Comparison of ENCODE assay signal across 8 cellular contexts in genomic region chr2:32061973-32062861, GRCh38. TPM values are rescaled to one million over a fixed set of nuclear protein-coding genes. Genes with fewer than 3 reads are reported as not detected.
DNase-seq lines count a peak whose midpoint lies in the region; ATAC-seq and TF ChIP-seq lines count a peak whose summit lies in the region.

No MANE protein-coding gene starts in this region.

- no peaks in the 10 kb centered on the region for H3K36me3 ChIP-seq in CD8-positive, alpha-beta T cell (ENCODE audit: insufficient read depth, low read length)
- no peaks in the 10 kb centered on the region for H3K36me3 ChIP-seq in colonic mucosa
- H3K36me3 ChIP-seq in right lobe of liver: no peaks in the 10 kb centered on the region
- H3K36me3 ChIP-seq in suprapubic skin: no peaks in the 10 kb centered on the region

- H3K4me1 Mint-ChIP-seq in CD8-positive, alpha-beta T cell (ENCODE audit: low read depth): peaks cover 33% of the 10 kb centered on the region

- TF ChIP-seq EP300 in suprapubic skin (IDR thresholded peaks at IDR 0.05): no peak

- no peak for TF ChIP-seq POLR2A in right lobe of liver (IDR thresholded peaks at IDR 0.05)
- TF ChIP-seq POLR2A in suprapubic skin (IDR thresholded peaks at IDR 0.05): no peak

- peak overlapping the region; percentile 98 for H3K4me3 ChIP-seq in CD8-positive, alpha-beta T cell (ENCODE audit: low read depth, low read length)
- peak overlapping the region; percentile 68 for H3K4me3 ChIP-seq in HFF-Myc (replicated peaks; ENCODE audit: low read depth, low read length)
- peak overlapping the region; percentile 89 for H3K4me3 ChIP-seq in colonic mucosa
- H3K4me3 ChIP-seq in right lobe of liver: peak overlapping the region; percentile 87 to 92 (median 91)
- peak overlapping the region; percentile 92 for H3K4me3 ChIP-seq in suprapubic skin

- H3K4me1 ChIP-seq in CD8-positive, alpha-beta T cell (ENCODE audit: insufficient read depth, low read length): peaks cover 19% of the 10 kb centered on the region
- H3K4me1 ChIP-seq in colonic mucosa: no peaks in the 10 kb centered on the region
- H3K4me1 ChIP-seq in right lobe of liver: peaks cover 0 to 14% (median 2%) of the 10 kb centered on the region in 4 donors
- H3K4me1 ChIP-seq in suprapubic skin: peaks cover 27% of the 10 kb centered on the region

- H3K36me3 Mint-ChIP-seq in CD8-positive, alpha-beta T cell: peaks cover 14% of the 10 kb centered on the region

- ATAC-seq in CD8-positive, alpha-beta T cell: no peak
- peak in 3 of 4 donors; percentile 4 to 30 (median 23) for ATAC-seq in right lobe of liver
- no peak for ATAC-seq in GM21717 (IDR thresholded peaks at IDR 0.05; ENCODE audit: unreplicated experiment)

- intact Hi-C loops in CD8-positive, alpha-beta T cell (cut with DNase I, micrococcal nuclease): loop anchor here (1.0 to 5.0 kb wide), 5 partner anchors 23 to 1830 kb away; partner anchors contain the start of genes BIRC6 (in 1 of the 2), DPY30 (in 1 of the 2), LBH (in 1 of the 2) and SLC30A6 (in 1 of the 2)
- intact Hi-C loops in colonic mucosa (cut with DNase I) (loop anchor here (2.0 kb wide), 1 partner anchor 53 kb away; no protein-coding TSS in a partner anchor), right lobe of liver (cut with DNase I) (no loop called here)

- no peak for TF ChIP-seq CTCF in CD8-positive, alpha-beta T cell (IDR thresholded peaks at IDR 0.05)
- no peak for TF ChIP-seq CTCF in HFF-Myc (IDR thresholded peaks at IDR 0.05; ENCODE audit: low read depth, low read length, missing control alignments)
- no peak for TF ChIP-seq CTCF in colonic mucosa (IDR thresholded peaks at IDR 0.05)
- no peak for TF ChIP-seq CTCF in right lobe of liver (IDR thresholded peaks at IDR 0.05)
- TF ChIP-seq CTCF in suprapubic skin (IDR thresholded peaks at IDR 0.05): no peak

- no peaks in the 10 kb centered on the region for H3K9me3 ChIP-seq in CD8-positive, alpha-beta T cell (ENCODE audit: low read length)
- no peaks in the 10 kb centered on the region for H3K9me3 ChIP-seq in colonic mucosa
- no peaks in the 10 kb centered on the region for H3K9me3 ChIP-seq in right lobe of liver
- no peaks in the 10 kb centered on the region for H3K9me3 ChIP-seq in suprapubic skin

- DNase-seq in CD8-positive, alpha-beta T cell: peak in 1 of 7 experiments; percentile 12
- DNase-seq in HFF-Myc (ENCODE audit: extremely low read depth, low read depth) (no peak), RKO (ENCODE audit: low spot score) (peak; percentile 21), colonic mucosa (peak; percentile 66), right lobe of liver (peak in 2 of 3 donors; percentile 33 to 51), suprapubic skin (ENCODE audit: low spot score in 2 of 2) (no peak), DMS114 treated with DMSO at 0.1 percent for 48 hours (lab: John Stamatoyannopoulos, UW; ENCODE audit: unreplicated experiment) (no peak)

- H3K9ac ChIP-seq in colonic mucosa (ENCODE audit: low read depth in 2 of 2, low read length in 2 of 2): peak overlapping the region; percentile 48 to 74

- H3K27ac Mint-ChIP-seq in CD8-positive, alpha-beta T cell: peak overlapping the region; percentile 69

- no peak overlapping the region for H3K27ac ChIP-seq in CD8-positive, alpha-beta T cell (ENCODE audit: low read depth, low read length)
- peak overlapping the region; percentile 94 for H3K27ac ChIP-seq in colonic mucosa
- peak overlapping the region; percentile 76 to 81 (median 79) for H3K27ac ChIP-seq in right lobe of liver
- peak overlapping the region; percentile 92 for H3K27ac ChIP-seq in suprapubic skin

- no peaks in the 10 kb centered on the region for H3K27me3 ChIP-seq in CD8-positive, alpha-beta T cell (ENCODE audit: insufficient read depth, low read length)
- no peaks in the 10 kb centered on the region for H3K27me3 ChIP-seq in colonic mucosa
- no peaks in the 10 kb centered on the region for H3K27me3 ChIP-seq in right lobe of liver
- no peaks in the 10 kb centered on the region for H3K27me3 ChIP-seq in suprapubic skin

- whole genome bisulfite sequencing in right lobe of liver (ENCODE audit: insufficient coverage, low coverage, low lambda C conversion rate, missing lambda C conversion rate): 30% methylated on average over 13 of the region's 13 CpGs
- WGBS in suprapubic skin: 52% methylated on average over 13 of the region's 13 CpGs

- H3K4me3 Mint-ChIP-seq in CD8-positive, alpha-beta T cell: peak overlapping the region; percentile 99

- POLR2A ChIA-PET in CD8-positive, alpha-beta T cell (lab: Charles Lee): interaction anchor here (0.6 to 3.5 kb wide), 7 partner anchors 8 to 108 kb away, joined by 3 to 38 read pairs (median 6); partner anchors contain the start of gene DPY30

- CTCF ChIA-PET in CD8-positive, alpha-beta T cell (lab: Charles Lee): interaction anchor here (1.2 to 2.4 kb wide), 3 partner anchors 12 to 22 kb away, joined by 3 to 12 read pairs (median 4); partner anchors contain the start of gene DPY30

- H3K27me3 Mint-ChIP-seq in CD8-positive, alpha-beta T cell (ENCODE audit: low read depth): no peaks in the 10 kb centered on the region

- no peaks in the 10 kb centered on the region for H3K9me3 Mint-ChIP-seq in CD8-positive, alpha-beta T cell

RNA-seq across cellular contexts. Expression of gene SPAST, which starts 1.1 kb away (rescaled TPM):
- 1 to 10 TPM; 7.4 to 9.4 TPM for total RNA-seq in CD8-positive, alpha-beta T cell
- total RNA-seq in colonic mucosa (10 to 100 TPM; 15.9 to 18.6 TPM), right lobe of liver (10 to 100 TPM in 1 of 6 experiments, 1 to 10 TPM in 5; 7.7 to 11.5 (median 9.1) TPM), suprapubic skin (10 to 100 TPM; 17.5 to 24.2 (median 20.1) TPM)

RNA-seq across cellular contexts. Expression of gene DPY30, which starts 22.6 kb away (rescaled TPM):
- total RNA-seq in CD8-positive, alpha-beta T cell: 10 to 100 TPM in 1 of 2 experiments, 1 to 10 TPM in 1; 9.6 to 10.8 TPM
- total RNA-seq in colonic mucosa (10 to 100 TPM; 57.1 to 61.8 TPM), right lobe of liver (10 to 100 TPM; 23.8 to 42.7 (median 34.7) TPM), suprapubic skin (10 to 100 TPM; 44.1 to 59.2 (median 48.8) TPM)

RNA-seq across cellular contexts. Expression of gene MEMO1, which starts 51.4 kb away (rescaled TPM):
- total RNA-seq in CD8-positive, alpha-beta T cell: 10 to 100 TPM; 32.7 to 34.5 TPM
- total RNA-seq in colonic mucosa (10 to 100 TPM; 31.5 to 38.8 TPM), right lobe of liver (10 to 100 TPM; 19.6 to 28.0 (median 23.2) TPM), suprapubic skin (10 to 100 TPM; 31.3 to 36.1 (median 33.2) TPM)

Comparison
In these comparisons a context has a peak if more than half of its experiments do, and no peak if none do; other contexts are left out.
1. ATAC-seq: peak in right lobe of liver (3 of 4); none in CD8-positive, alpha-beta T cell (single experiment) and GM21717 (single experiment).
2. DNase-seq: peak in RKO (single experiment), colonic mucosa (single experiment) and right lobe of liver (2 of 3); none in HFF-Myc (single experiment), suprapubic skin (0 of 2) and DMS114 treated with DMSO at 0.1 percent for 48 hours (single experiment).
3. intact Hi-C loops: an anchor here in CD8-positive, alpha-beta T cell (1.0 to 5.0 kb wide) and colonic mucosa (2.0 kb wide); none called in right lobe of liver.
4. Peak in every context shown above with its lines, with median percentiles within 50 percentile points of each other: H3K4me3 ChIP-seq.